ENCODE assay signal across 1 cellular context in genomic region chr7:139284252-139284896, GRCh38.
TF ChIP-seq lines count a peak whose summit lies in the region.

No MANE protein-coding gene starts in this region.

TF ChIP-seq in GM23338, 12 proteins besides CTCF, POLR2A, EP300 and RAD21 (continued from another document):
- TF ChIP-seq ZNF462 (CRISPR knock-in tag; IDR thresholded peaks at IDR 0.05) (no peak), NANOG (IDR thresholded peaks at IDR 0.05; ENCODE audit: borderline replicate concordance) (no peak), JUNB (IDR thresholded peaks at IDR 0.05; ENCODE audit: unreplicated experiment) (no peak), ZNF114 (CRISPR knock-in tag; IDR thresholded peaks at IDR 0.05) (no peak), STAT1 (IDR thresholded peaks at IDR 0.05; ENCODE audit: unreplicated experiment) (no peak), POLR2AphosphoS5 (IDR thresholded peaks at IDR 0.05; ENCODE audit: low read depth) (no peak), REST (IDR thresholded peaks at IDR 0.05; ENCODE audit: unreplicated experiment) (no peak), EZH2 (IDR thresholded peaks at IDR 0.05; ENCODE audit: low read depth, unreplicated experiment) (no peak)
